In genomic region chr2:239904496-239904895, GRCh38 we compare ENCODE assay signal across 21 cellular contexts.
DNase-seq lines count a peak whose midpoint lies in the region; ATAC-seq and TF ChIP-seq lines count a peak whose summit lies in the region.
"Had no signal": no experiment of that assay in that cellular context is flagged by ENCODE, and none has a peak within 500 bp of the region (broad histone marks: within the 10 kb centered on the region; RNA-seq: fewer than 3 reads in every experiment).

No MANE protein-coding gene starts in this region.

- H3K27ac ChIP-seq in right atrium auricular region, result no peak overlapping the region
- H3K27ac ChIP-seq in osteoblast (ENCODE audit: low read depth, low read length), result no peak overlapping the region
- H3K27ac ChIP-seq in esophagus muscularis mucosa (replicated peaks in 1 of 4), result no peak overlapping the region
- H3K27ac ChIP-seq: SJCRH30 had no signal

- H3K79me2 ChIP-seq in osteoblast (ENCODE audit: insufficient read depth, low read length), result no peaks in the 10 kb centered on the region

- 95% methylated on average over 4 of the region's 6 CpGs for WGBS in esophagus muscularis mucosa

- ATAC-seq in HG03175 (IDR thresholded peaks at IDR 0.05; ENCODE audit: unreplicated experiment), result no peak
- ATAC-seq: CD8-positive, alpha-beta T cell; SK-N-SH treated with all-trans-retinoic acid at 6 μM for 48 hours had no signal

- no peaks in the 10 kb centered on the region for H4K20me1 ChIP-seq in osteoblast (ENCODE audit: insufficient read depth, low read length)

- H3K9me3 ChIP-seq in right atrium auricular region, result no peaks in the 10 kb centered on the region
- H3K9me3 ChIP-seq in osteoblast (ENCODE audit: low read depth, low read length), result no peaks in the 10 kb centered on the region
- no peaks in the 10 kb centered on the region for H3K9me3 ChIP-seq in esophagus muscularis mucosa
- H3K9me3 ChIP-seq: Caco-2, SJCRH30 had no signal

- TF ChIP-seq CTCF in right atrium auricular region (IDR thresholded peaks at IDR 0.05), result no peak
- TF ChIP-seq CTCF in osteoblast (IDR thresholded peaks at IDR 0.05; ENCODE audit: extremely low read depth, low read depth, low read length), result no peak
- TF ChIP-seq CTCF in esophagus muscularis mucosa (IDR thresholded peaks at IDR 0.05), result no peak

- H3K27me3 ChIP-seq in right atrium auricular region, result no peaks in the 10 kb centered on the region
- no peaks in the 10 kb centered on the region for H3K27me3 ChIP-seq in osteoblast (ENCODE audit: insufficient read depth, low read length)
- no peaks in the 10 kb centered on the region for H3K27me3 ChIP-seq in esophagus muscularis mucosa
- H3K27me3 ChIP-seq: SJCRH30 had no signal

- DNase-seq in right atrium auricular region (ENCODE audit: low spot score) (peak; percentile 53), cardiac septum (ENCODE audit: low spot score) (no peak), ecto neural progenitor cell (ENCODE audit: low spot score) (peak; percentile 34), osteoblast (ENCODE audit: insufficient read length, low spot score, missing footprints) (peak; percentile 41), NOMO-1 (lab: John Stamatoyannopoulos, UW; ENCODE audit: unreplicated experiment in 2 of 2) (no peak), esophagus muscularis mucosa (ENCODE audit: extremely low spot score) (no peak)
- DNase-seq: C1 segment of cervical spinal cord, Caco-2, DMS 273 treated with DMSO at 0.1 percent for 48 hours, DMS79, GF-D8, HCEC 1CT, IMR-90, KG1, MM.1S, NCI-H2029, NCI-H526 treated with DMSO at 0.1 percent for 48 hours, SJCRH30 had no signal

- intact Hi-C loops in cardiac septum (cut with DNase I) (no loop called here), esophagus muscularis mucosa (cut with DNase I) (no loop called here)

- H3K4me2 ChIP-seq in osteoblast (ENCODE audit: insufficient read depth, low read length), result no peak overlapping the region

- H3K4me3 ChIP-seq in right atrium auricular region (no peak overlapping the region), osteoblast (ENCODE audit: insufficient read depth, low read length) (no peak overlapping the region), esophagus muscularis mucosa (no peak overlapping the region)
- H3K4me3 ChIP-seq: SJCRH30 had no signal

- no peaks in the 10 kb centered on the region for H3K36me3 ChIP-seq in right atrium auricular region
- H3K36me3 ChIP-seq in osteoblast (ENCODE audit: insufficient read depth, low read length), result no peaks in the 10 kb centered on the region
- H3K36me3 ChIP-seq in esophagus muscularis mucosa, result peaks cover 0 to 4% (median 0%) of the 10 kb centered on the region in 4 donors
- H3K36me3 ChIP-seq: SJCRH30 had no signal

- no peak for TF ChIP-seq POLR2A in esophagus muscularis mucosa (IDR thresholded peaks at IDR 0.05; ENCODE audit: low read depth)

- H2AFZ ChIP-seq in osteoblast (ENCODE audit: low read length), result no peak overlapping the region

- no peak for TF ChIP-seq EP300 in esophagus muscularis mucosa (IDR thresholded peaks at IDR 0.05)

- no peaks in the 10 kb centered on the region for H3K4me1 ChIP-seq in right atrium auricular region
- no peaks in the 10 kb centered on the region for H3K4me1 ChIP-seq in osteoblast (ENCODE audit: insufficient read depth, low read length)
- no peaks in the 10 kb centered on the region for H3K4me1 ChIP-seq in esophagus muscularis mucosa
- H3K4me1 ChIP-seq: Caco-2, SJCRH30 had no signal

Comparison
In these comparisons a context has a peak if more than half of its experiments do, and no peak if none do; other contexts are left out.
1. DNase-seq: peak in right atrium auricular region (single experiment), ecto neural progenitor cell (single experiment) and osteoblast (single experiment); none in cardiac septum (single experiment), NOMO-1 (0 of 2) and esophagus muscularis mucosa (single experiment).